In genomic region chr11:69689484-69690319, GRCh38 we compare ENCODE assay signal across 26 cellular contexts. TPM values are rescaled to one million over a fixed set of nuclear protein-coding genes. Genes with fewer than 3 reads are reported as not detected.
DNase-seq lines count a peak whose midpoint lies in the region; ATAC-seq, FAIRE-seq and TF ChIP-seq lines count a peak whose summit lies in the region.
"Had no signal": no experiment of that assay in that cellular context is flagged by ENCODE, and none has a peak within 500 bp of the region (broad histone marks: within the 10 kb centered on the region; RNA-seq: fewer than 3 reads in every experiment).

No MANE protein-coding gene starts in this region.

- H3K9me2 ChIP-seq in PC-9 (ENCODE audit: insufficient read depth), result no peaks in the 10 kb centered on the region

- H3K36me3 ChIP-seq in PC-9 (ENCODE audit: low read depth) (no peaks in the 10 kb centered on the region), HepG2 (replicated peaks in 1 of 2; ENCODE audit: control insufficient read depth in 1 of 2, insufficient read depth in 2 of 2, low read length in 2 of 2) (no peaks in the 10 kb centered on the region), sigmoid colon (no peaks in the 10 kb centered on the region), Peyer's patch (no peaks in the 10 kb centered on the region)
- H3K36me3 ChIP-seq: HAP-1 had no signal

- in situ Hi-C loops in HepG2 (cut with HindIII; ENCODE audit: extremely low pct_ligation_motif_present, low pct_unique_long_range_greater_than_20kb), result loop anchor here (5.0 kb wide), 2 partner anchors 113 to 198 kb away; no protein-coding TSS in a partner anchor

- TF ChIP-seq EP300 in HepG2 (IDR thresholded peaks at IDR 0.05; ENCODE audit: low read depth in 2 of 2, low read length in 2 of 2), result peak in 1 of 2 experiments; percentile 37; a peak in 1 of 4 replicates
- TF ChIP-seq EP300 in HepG2 (CRISPR knock-in tag; IDR thresholded peaks at IDR 0.05; ENCODE audit: borderline replicate concordance), result no peak
- no peak for TF ChIP-seq EP300 in sigmoid colon (IDR thresholded peaks at IDR 0.05)

- TF ChIP-seq CTCF in PC-9 (conservative IDR thresholded peaks at IDR 0.05), result no peak
- no peak for TF ChIP-seq CTCF in HepG2 (CRISPR knock-in tag; IDR thresholded peaks at IDR 0.05)
- no peak for TF ChIP-seq CTCF in sigmoid colon (IDR thresholded peaks at IDR 0.05)
- no peak for TF ChIP-seq CTCF in Peyer's patch (IDR thresholded peaks at IDR 0.05)

- BruUV-seq in PC-9 (replicated peaks; lab: Mats Ljungman, UMichigan) (no TSS peak), HepG2 (replicated peaks; lab: Mats Ljungman, UMichigan) (no TSS peak)

- no peak overlapping the region for H3K9ac ChIP-seq in HepG2 (ENCODE audit: insufficient read depth, low read depth, low read length)

- ATAC-seq in activated T-cell treated with anti-CD3 and anti-CD28 coated beads, Interleukin-2, amount 50 U/mL, for 72 hours (replicated peaks in 1 of 2), result peak; percentile 36 to 41
- peak; percentile 13; the same call in 1 of the 3 replicates for ATAC-seq in HepG2
- ATAC-seq: Panc1, SK-N-SH treated with all-trans-retinoic acid at 6 μM for 48 hours had no signal

- H3K4me1 Mint-ChIP-seq in activated T-cell treated with anti-CD3 and anti-CD28 coated beads, Interleukin-2, amount 50 U/mL, for 72 hours (ENCODE audit: low read depth), result peaks cover 32% of the 10 kb centered on the region

- H2AFZ ChIP-seq in PC-9 (no peak overlapping the region), HepG2 (ENCODE audit: low read length) (no peak overlapping the region)

- H3K27me3 ChIP-seq in PC-9 (ENCODE audit: insufficient read depth, low read depth), result no peaks in the 10 kb centered on the region
- peaks cover 2 to 12% of the 10 kb centered on the region in 2 experiments; a peak in 2 of 5 replicates for H3K27me3 ChIP-seq in HepG2 (ENCODE audit: control insufficient read depth in 1 of 2, insufficient read depth in 2 of 2, low read length in 2 of 2)
- H3K27me3 ChIP-seq in sigmoid colon, result peaks cover 0 to 6% (median 5%) of the 10 kb centered on the region in 3 donors
- no peaks in the 10 kb centered on the region for H3K27me3 ChIP-seq in Peyer's patch

- peaks cover 5 to 6% of the 10 kb centered on the region in 2 donors for H3K9me3 Mint-ChIP-seq in activated T-cell treated with anti-CD3 and anti-CD28 coated beads, Interleukin-2, amount 50 U/mL, for 72 hours

- intact Hi-C loops in PC-9 (cut with micrococcal nuclease; ENCODE audit: unreplicated experiment) (loop anchor here (2.0 kb wide), 1 partner anchor 709 kb away; the partner anchor contains the start of gene CTTN), HepG2 (cut with micrococcal nuclease; ENCODE audit: unreplicated experiment) (loop anchor here (5.0 kb wide), 1 partner anchor 153 kb away; no protein-coding TSS in a partner anchor), sigmoid colon (cut with DNase I) (no loop called here)

- CTCF ChIA-PET in PC-9 (lab: Charles Lee), result interaction anchor here (0.6 kb wide), 1 partner anchor 237 kb away, joined by 3 read pairs; no protein-coding TSS in a partner anchor
- CTCF ChIA-PET in HepG2 (lab: Yijun Ruan, JAX; ENCODE audit: low intra/inter-chr PET ratio, low total read pairs), result no interaction called here

- H3F3A ChIP-seq in PC-9 (ENCODE audit: insufficient read depth, low read depth), result peaks cover 30% of the 10 kb centered on the region

- peaks cover 6% of the 10 kb centered on the region; the same call in 1 of the 2 replicates for H3K9me3 ChIP-seq in PC-9 (ENCODE audit: insufficient read depth, low read depth)
- no peaks in the 10 kb centered on the region for H3K9me3 ChIP-seq in HepG2 (ENCODE audit: low read length)
- no peaks in the 10 kb centered on the region for H3K9me3 ChIP-seq in sigmoid colon
- H3K9me3 ChIP-seq in Peyer's patch, result peaks cover 0 to 5% (median 0%) of the 10 kb centered on the region in 4 donors

- H3K4me1 ChIP-seq in PC-9 (replicated peaks; ENCODE audit: insufficient read depth), result peaks cover 60% of the 10 kb centered on the region
- H3K4me1 ChIP-seq in HepG2 (ENCODE audit: insufficient read depth, low read length), result peaks cover 47% of the 10 kb centered on the region
- peaks cover 0 to 9% (median 7%) of the 10 kb centered on the region in 4 donors for H3K4me1 ChIP-seq in sigmoid colon
- peaks cover 0 to 4% (median 2%) of the 10 kb centered on the region in 4 donors for H3K4me1 ChIP-seq in Peyer's patch
- H3K4me1 ChIP-seq: HAP-1 had no signal

- 84% methylated on average over 5 of the region's 5 CpGs for WGBS in HepG2 (ENCODE audit: low lambda C conversion rate)
- WGBS in sigmoid colon, 2 donors, result 84 to 91% methylated on average over 5 of the region's 5 CpGs

- H3K4me3 ChIP-seq in PC-9, result no peak overlapping the region
- no peak overlapping the region for H3K4me3 ChIP-seq in HepG2 (replicated peaks in 1 of 3; ENCODE audit: insufficient read depth in 1 of 3, low read depth in 2 of 3, low read length in 3 of 3)
- H3K4me3 ChIP-seq in sigmoid colon, result no peak overlapping the region
- H3K4me3 ChIP-seq in Peyer's patch, result no peak overlapping the region
- H3K4me3 ChIP-seq: HAP-1 had no signal

- H3K4me2 ChIP-seq in PC-9 (no peak overlapping the region), HepG2 (ENCODE audit: low read depth, low read length) (no peak overlapping the region)

- H3K4me3 Mint-ChIP-seq in activated T-cell treated with anti-CD3 and anti-CD28 coated beads, Interleukin-2, amount 50 U/mL, for 72 hours, result no peak overlapping the region

- no peak for TF ChIP-seq RAD21 in HepG2 (CRISPR knock-in tag; IDR thresholded peaks at IDR 0.05)

- H3K36me3 Mint-ChIP-seq in activated T-cell treated with anti-CD3 and anti-CD28 coated beads, Interleukin-2, amount 50 U/mL, for 72 hours (ENCODE audit: insufficient read depth in 2 of 2), result peaks cover 16 to 22% of the 10 kb centered on the region in 2 donors

- POLR2A ChIA-PET in PC-9 (lab: Charles Lee; ENCODE audit: unreplicated experiment) (no interaction called here), HepG2 (lab: Yijun Ruan, JAX) (no interaction called here)

- peaks cover 39% of the 10 kb centered on the region for H3K27me3 Mint-ChIP-seq in activated T-cell treated with anti-CD3 and anti-CD28 coated beads, Interleukin-2, amount 50 U/mL, for 72 hours (ENCODE audit: low read depth)

- no peak for DNase-seq in activated T-cell treated with anti-CD3 and anti-CD28 coated beads, Interleukin-2, amount 50 U/mL, for 72 hours
- DNase-seq in activated T-cell treated with anti-CD3 and anti-CD28 coated beads, Interleukin-2, amount 50 U/mL, for 1 hour, result no peak
- DNase-seq in PC-9 (peak in 1 of 2 experiments; percentile 31), HepG2 (ENCODE audit: low spot score) (no peak), sigmoid colon (peak; percentile 19), kidney glomerular epithelial cell (lab: John Stamatoyannopoulos, UW) (no peak), NCI-H345 treated with DMSO at 0.1 percent for 48 hours (lab: John Stamatoyannopoulos, UW; ENCODE audit: unreplicated experiment) (no peak), Peyer's patch (no peak)
- DNase-seq: GOT3; IMR-90; NCI-H1048; NCI-H1436; NCI-H187; NCI-H2081 treated with DMSO at 0.1 percent for 48 hours; NCI-H2171; NCI-H345; NCI-H524 treated with DMSO at 0.1 percent for 48 hours; NCI-H82; NK-92 treated with Interleukin-12 subunit alpha and Interleukin-12 subunit beta, amount 100 ng/mL, for 24 hours had no signal

- TF ChIP-seq POLR2A in HepG2 (IDR thresholded peaks at IDR 0.05; ENCODE audit: insufficient read depth in 1 of 2, low read depth in 2 of 2, low read length in 2 of 2) (no peak), sigmoid colon (IDR thresholded peaks at IDR 0.05) (no peak), Peyer's patch (IDR thresholded peaks at IDR 0.05) (no peak)

- H3K27ac ChIP-seq in PC-9 (peak overlapping the region; percentile 98), HepG2 (ENCODE audit: extremely low read length, insufficient read depth, low read length) (peak overlapping the region; percentile 54), sigmoid colon (no peak overlapping the region), Peyer's patch (no peak overlapping the region)

- H3K79me2 ChIP-seq in PC-9 (ENCODE audit: low read depth) (no peaks in the 10 kb centered on the region), HepG2 (ENCODE audit: insufficient read depth, low read length) (no peaks in the 10 kb centered on the region)

- H4K20me1 ChIP-seq in PC-9 (ENCODE audit: insufficient read depth) (no peaks in the 10 kb centered on the region), HepG2 (ENCODE audit: insufficient read depth, low read length) (no peaks in the 10 kb centered on the region)

- no peak for FAIRE-seq in HepG2 (lab: Jason Lieb, UNC)
- FAIRE-seq: D721Med, G401.6 had no signal

- no peak overlapping the region for H3K27ac Mint-ChIP-seq in activated T-cell treated with anti-CD3 and anti-CD28 coated beads, Interleukin-2, amount 50 U/mL, for 72 hours

RNA-seq across cellular contexts. Expression of gene FGF19, which starts 14.1 kb away (rescaled TPM):
- under 1 TPM; 0.10 to 0.35 TPM for total RNA-seq in activated T-cell treated with anti-CD3 and anti-CD28 coated beads, Interleukin-2, amount 50 U/mL, for 72 hours
- 2.0 and 3.4 TPM in 2 replicates for total RNA-seq in PC-9 (2021)
- not detected in 2 replicates for total RNA-seq in HepG2 (2016; rRNA removed; fragmentation: Illumina TruSeq; extraction: Trizol)
- total RNA-seq in HepG2 (2016; cell fraction: cytosol; rRNA removed; fragmentation: Illumina TruSeq; extraction: Trizol; ENCODE audit: low read depth), result not detected in 2 replicates
- total RNA-seq in HepG2 (2016; cell fraction: insoluble cytoplasmic fraction; rRNA removed; fragmentation: Illumina TruSeq; extraction: Trizol), result 0.04 TPM in 1 of 2 replicates, not detected in the other
- total RNA-seq in HepG2 (2016; cell fraction: membrane; rRNA removed; fragmentation: Illumina TruSeq; extraction: Trizol), result not detected in 2 replicates
- total RNA-seq in HepG2 (2016; cell fraction: nucleus; rRNA removed; fragmentation: Illumina TruSeq; extraction: Trizol), result not detected in 2 replicates
- polyA plus RNA-seq in HepG2 (2011; rRNA removed), result 0.07 and 0.16 TPM in 2 replicates
- polyA plus RNA-seq in HepG2 (2011; cell fraction: cytosol; rRNA removed), result 0.03 and 0.06 TPM in 2 replicates
- 0.62 and 0.74 TPM in 2 replicates for polyA plus RNA-seq in HepG2 (2011; cell fraction: nucleus; rRNA removed)
- 0.08 and 0.11 TPM in 2 replicates for polyA plus RNA-seq in HepG2 (2012)
- polyA plus RNA-seq in HepG2 (2016; cell fraction: cytosol; fragmentation: Illumina TruSeq; extraction: Trizol; ENCODE audit: low read depth), result not detected in 2 replicates
- polyA plus RNA-seq in HepG2 (2016; cell fraction: insoluble cytoplasmic fraction; fragmentation: Illumina TruSeq; extraction: Trizol; ENCODE audit: low read depth), result not detected in 2 replicates
- not detected in 2 replicates for polyA plus RNA-seq in HepG2 (2016; cell fraction: membrane; fragmentation: Illumina TruSeq; extraction: Trizol; ENCODE audit: low read depth)
- 0.36 and 0.37 TPM in 2 replicates for polyA plus RNA-seq in HepG2 (2016; cell fraction: nucleus; fragmentation: Illumina TruSeq; extraction: Trizol; ENCODE audit: insufficient read depth, low read depth)
- polyA minus RNA-seq in HepG2 (2011; rRNA and poly(A)+ RNA removed; ENCODE audit: low replicate concordance), result 0.21 TPM in 1 of 2 replicates, not detected in the other
- not detected in 2 replicates for polyA minus RNA-seq in HepG2 (2011; cell fraction: cytosol; rRNA and poly(A)+ RNA removed)
- not detected in 2 replicates for polyA minus RNA-seq in HepG2 (2011; cell fraction: nucleus; rRNA and poly(A)+ RNA removed)
- total RNA-seq in sigmoid colon, result not detected
- polyA plus RNA-seq in sigmoid colon, result not detected
- 1 to 10 TPM in 2 of 4 donors, not detected in 2; 3.2 to 4.9 TPM for total RNA-seq in Peyer's patch
- total RNA-seq: A172, IMR-90 had no signal
- polyA plus RNA-seq: BJ, IMR-90 had no signal

RNA-seq across cellular contexts. Expression of gene LTO1, which starts 14.5 kb away (rescaled TPM):
- total RNA-seq in activated T-cell treated with anti-CD3 and anti-CD28 coated beads, Interleukin-2, amount 50 U/mL, for 72 hours, result 10 to 100 TPM; 30.5 to 33.2 TPM
- total RNA-seq in PC-9 (2021), result 41.1 and 50.3 TPM in 2 replicates
- total RNA-seq in HepG2 (2016; rRNA removed; fragmentation: Illumina TruSeq; extraction: Trizol), result 11.3 and 15.0 TPM in 2 replicates
- 9.2 and 10.5 TPM in 2 replicates for total RNA-seq in HepG2 (2016; cell fraction: cytosol; rRNA removed; fragmentation: Illumina TruSeq; extraction: Trizol; ENCODE audit: low read depth)
- 9.0 and 17.0 TPM in 2 replicates for total RNA-seq in HepG2 (2016; cell fraction: insoluble cytoplasmic fraction; rRNA removed; fragmentation: Illumina TruSeq; extraction: Trizol)
- total RNA-seq in HepG2 (2016; cell fraction: membrane; rRNA removed; fragmentation: Illumina TruSeq; extraction: Trizol), result 11.5 and 13.4 TPM in 2 replicates
- 17.6 and 20.5 TPM in 2 replicates for total RNA-seq in HepG2 (2016; cell fraction: nucleus; rRNA removed; fragmentation: Illumina TruSeq; extraction: Trizol)
- 11.8 and 13.8 TPM in 2 replicates for polyA plus RNA-seq in HepG2 (2011; rRNA removed)
- 9.3 TPM in 2 replicates for polyA plus RNA-seq in HepG2 (2011; cell fraction: cytosol; rRNA removed)
- polyA plus RNA-seq in HepG2 (2011; cell fraction: nucleus; rRNA removed), result 32.0 and 35.0 TPM in 2 replicates
- 10.6 and 11.8 TPM in 2 replicates for polyA plus RNA-seq in HepG2 (2012)
- 5.3 and 6.8 TPM in 2 replicates for polyA plus RNA-seq in HepG2 (2016; cell fraction: cytosol; fragmentation: Illumina TruSeq; extraction: Trizol; ENCODE audit: low read depth)
- polyA plus RNA-seq in HepG2 (2016; cell fraction: insoluble cytoplasmic fraction; fragmentation: Illumina TruSeq; extraction: Trizol; ENCODE audit: low read depth), result 13.9 and 14.6 TPM in 2 replicates
- polyA plus RNA-seq in HepG2 (2016; cell fraction: membrane; fragmentation: Illumina TruSeq; extraction: Trizol; ENCODE audit: low read depth), result 9.0 and 9.4 TPM in 2 replicates
- polyA plus RNA-seq in HepG2 (2016; cell fraction: nucleus; fragmentation: Illumina TruSeq; extraction: Trizol; ENCODE audit: insufficient read depth, low read depth), result 40.5 and 43.2 TPM in 2 replicates
- polyA minus RNA-seq in HepG2 (2011; rRNA and poly(A)+ RNA removed; ENCODE audit: low replicate concordance), result 17.9 and 33.2 TPM in 2 replicates
- 4.6 TPM in 2 replicates for polyA minus RNA-seq in HepG2 (2011; cell fraction: cytosol; rRNA and poly(A)+ RNA removed)
- polyA minus RNA-seq in HepG2 (2011; cell fraction: nucleus; rRNA and poly(A)+ RNA removed), result 22.3 and 29.4 TPM in 2 replicates
- 10 to 100 TPM; 19.3 to 42.9 (median 21.0) TPM for total RNA-seq in sigmoid colon
- 10 to 100 TPM; 12.0 to 25.7 (median 16.2) TPM for polyA plus RNA-seq in sigmoid colon
- total RNA-seq in Peyer's patch, result 10 to 100 TPM; 22.1 to 50.3 (median 36.6) TPM

RNA-seq across cellular contexts. Expression of gene CCND1, which starts 48.7 kb away (rescaled TPM):
- 1 to 10 TPM; 1.5 to 1.8 TPM for total RNA-seq in activated T-cell treated with anti-CD3 and anti-CD28 coated beads, Interleukin-2, amount 50 U/mL, for 72 hours
- 346 and 586 TPM in 2 replicates for total RNA-seq in PC-9 (2021)
- 107 and 117 TPM in 2 replicates for total RNA-seq in HepG2 (2016; rRNA removed; fragmentation: Illumina TruSeq; extraction: Trizol)
- total RNA-seq in HepG2 (2016; cell fraction: cytosol; rRNA removed; fragmentation: Illumina TruSeq; extraction: Trizol; ENCODE audit: low read depth), result 18.0 and 19.0 TPM in 2 replicates
- 91.6 and 108 TPM in 2 replicates for total RNA-seq in HepG2 (2016; cell fraction: insoluble cytoplasmic fraction; rRNA removed; fragmentation: Illumina TruSeq; extraction: Trizol)
- total RNA-seq in HepG2 (2016; cell fraction: membrane; rRNA removed; fragmentation: Illumina TruSeq; extraction: Trizol), result 58.9 and 60.9 TPM in 2 replicates
- total RNA-seq in HepG2 (2016; cell fraction: nucleus; rRNA removed; fragmentation: Illumina TruSeq; extraction: Trizol), result 68.6 and 72.9 TPM in 2 replicates
- 126 and 136 TPM in 2 replicates for polyA plus RNA-seq in HepG2 (2011; rRNA removed)
- polyA plus RNA-seq in HepG2 (2011; cell fraction: cytosol; rRNA removed), result 73.2 and 112 TPM in 2 replicates
- 161 and 292 TPM in 2 replicates for polyA plus RNA-seq in HepG2 (2011; cell fraction: nucleus; rRNA removed)
- polyA plus RNA-seq in HepG2 (2012), result 60.9 and 65.2 TPM in 2 replicates
- 10.4 and 11.6 TPM in 2 replicates for polyA plus RNA-seq in HepG2 (2016; cell fraction: cytosol; fragmentation: Illumina TruSeq; extraction: Trizol; ENCODE audit: low read depth)
- 75.4 and 106 TPM in 2 replicates for polyA plus RNA-seq in HepG2 (2016; cell fraction: insoluble cytoplasmic fraction; fragmentation: Illumina TruSeq; extraction: Trizol; ENCODE audit: low read depth)
- 24.6 and 25.9 TPM in 2 replicates for polyA plus RNA-seq in HepG2 (2016; cell fraction: membrane; fragmentation: Illumina TruSeq; extraction: Trizol; ENCODE audit: low read depth)
- 90.1 and 100 TPM in 2 replicates for polyA plus RNA-seq in HepG2 (2016; cell fraction: nucleus; fragmentation: Illumina TruSeq; extraction: Trizol; ENCODE audit: insufficient read depth, low read depth)
- 30.5 and 379 TPM in 2 replicates for polyA minus RNA-seq in HepG2 (2011; rRNA and poly(A)+ RNA removed; ENCODE audit: low replicate concordance)
- 191 and 225 TPM in 2 replicates for polyA minus RNA-seq in HepG2 (2011; cell fraction: cytosol; rRNA and poly(A)+ RNA removed)
- 120 and 156 TPM in 2 replicates for polyA minus RNA-seq in HepG2 (2011; cell fraction: nucleus; rRNA and poly(A)+ RNA removed)
- total RNA-seq in sigmoid colon, result 10 to 100 TPM in 3 of 4 donors, 1 to 10 TPM in 1; 7.7 to 56.8 (median 31.1) TPM
- polyA plus RNA-seq in sigmoid colon, result 10 to 100 TPM; 12.0 to 18.8 (median 14.8) TPM
- 10 to 100 TPM; 13.5 to 46.6 (median 40.0) TPM for total RNA-seq in Peyer's patch

Comparison
In these comparisons a context has a peak if more than half of its experiments do, and no peak if none do; other contexts are left out.
1. H3K27ac ChIP-seq: peak in PC-9 (single experiment) and HepG2 (single experiment); none in sigmoid colon (0 of 4) and Peyer's patch (0 of 4).